Comparison of ENCODE assay signal across 26 cellular contexts in the genomic region with DNA sequence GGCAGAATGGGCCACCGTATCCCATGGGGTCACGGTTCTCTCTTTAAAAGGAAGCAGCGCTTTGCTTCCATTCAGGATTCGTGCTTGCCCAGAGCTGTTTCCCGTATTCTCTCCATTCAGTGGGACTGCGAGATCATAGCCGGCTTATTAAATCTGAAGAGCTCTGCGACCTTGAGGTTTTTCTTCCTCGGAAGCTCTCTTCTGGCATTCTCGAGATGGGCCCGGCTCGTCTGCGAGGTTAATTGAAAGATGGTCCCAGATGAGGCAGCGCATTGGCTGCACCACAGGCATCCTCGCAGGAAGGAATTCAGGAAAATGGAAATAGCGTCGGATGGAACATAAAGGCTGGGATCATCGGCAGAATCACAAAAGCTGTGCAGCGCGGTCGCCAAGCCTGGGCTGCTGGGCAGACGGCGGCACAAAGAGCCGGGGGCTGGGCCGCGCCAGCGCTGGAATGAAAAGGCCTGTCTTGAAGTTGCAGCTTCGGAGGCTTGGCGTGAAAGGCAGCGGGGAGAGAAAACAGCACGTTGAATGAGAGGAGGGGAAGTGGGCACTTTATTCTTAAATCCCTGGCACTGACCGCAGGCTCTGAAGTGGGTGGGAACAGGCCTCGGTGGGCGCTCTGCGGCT.
"Had no signal": no experiment of that assay in that cellular context is flagged by ENCODE, and none has a peak within 500 bp of the region (broad histone marks: within the 10 kb centered on the region; RNA-seq: fewer than 3 reads in every experiment).

No MANE protein-coding gene starts in this region.

- H2AFZ ChIP-seq: hepatocyte, parathyroid adenoma had no signal

- DNase-seq: cerebellar nuclear complex; dorsolateral prefrontal cortex; effector CD8-positive, alpha-beta T cell; foreskin keratinocyte; heart left ventricle; left cardiac atrium; left lung; mesenchymal stem cell; naive thymus-derived CD8-positive, alpha-beta T cell; nephron progenitor cell; stimulated activated CD4-positive, alpha-beta T cell treated with anti-CD3 and anti-CD28 coated beads, Interleukin-12 subunit alpha, Interleukin-12 subunit beta, amount 100 ng/mL, for 4 hours; stimulated activated CD4-positive, alpha-beta T cell treated with anti-CD3 and anti-CD28 coated beads, Interleukin-1b, Interleukin-23, amount 100 ng/mL, for 48 hours; stimulated activated CD4-positive, alpha-beta T cell treated with anti-CD3 and anti-CD28 coated beads, Interleukin-4, amount 100 ng/mL, for 1 hour; stimulated activated naive CD4-positive, alpha-beta T cell treated with Interleukin-2 at 50 U/mL for 16 hours; stomach; thyroid gland; trophoblast cell had no signal

- H3K4me2 ChIP-seq: hepatocyte, smooth muscle cell had no signal

- H3K4me1 Mint-ChIP-seq: mesothelial cell of epicardium; stimulated activated effector memory CD8-positive, alpha-beta T cell treated with anti-CD3 and anti-CD28 coated beads, Interleukin-12 subunit alpha, Interleukin-12 subunit beta, amount 100 ng/mL, for 72 hours had no signal

- H3K27ac Mint-ChIP-seq: mesothelial cell of epicardium; naive thymus-derived CD8-positive, alpha-beta T cell; nephron progenitor cell; progenitor cell of endocrine pancreas; stimulated activated effector memory CD8-positive, alpha-beta T cell treated with anti-CD3 and anti-CD28 coated beads, Interleukin-12 subunit alpha, Interleukin-12 subunit beta, amount 100 ng/mL, for 72 hours had no signal

- H3K36me3 Mint-ChIP-seq: mesothelial cell of epicardium; naive thymus-derived CD8-positive, alpha-beta T cell; stimulated activated effector memory CD8-positive, alpha-beta T cell treated with anti-CD3 and anti-CD28 coated beads, Interleukin-12 subunit alpha, Interleukin-12 subunit beta, amount 100 ng/mL, for 72 hours had no signal

- H3K27me3 ChIP-seq: foreskin keratinocyte, heart left ventricle, hepatocyte, left lung, stomach, thyroid gland had no signal

- H3K9ac ChIP-seq: parathyroid adenoma had no signal

- H3K27ac ChIP-seq: dorsolateral prefrontal cortex, esophagus muscularis mucosa, foreskin keratinocyte, gastroesophageal sphincter, heart left ventricle, hepatocyte, left lung, parathyroid adenoma, stomach, thyroid gland had no signal

- H3K9me3 ChIP-seq: esophagus muscularis mucosa, heart left ventricle, left lung, stomach, thyroid gland had no signal

- H3K36me3 ChIP-seq: esophagus muscularis mucosa, gastroesophageal sphincter, heart left ventricle, left lung, stomach, thyroid gland had no signal

- H3K4me3 Mint-ChIP-seq: mesothelial cell of epicardium; naive thymus-derived CD8-positive, alpha-beta T cell; nephron progenitor cell; stimulated activated effector memory CD8-positive, alpha-beta T cell treated with anti-CD3 and anti-CD28 coated beads, Interleukin-12 subunit alpha, Interleukin-12 subunit beta, amount 100 ng/mL, for 72 hours had no signal

- H3K9me3 Mint-ChIP-seq: mesothelial cell of epicardium, nephron progenitor cell had no signal

- H3K4me1 ChIP-seq: esophagus muscularis mucosa, foreskin keratinocyte, gastroesophageal sphincter, heart left ventricle, left lung, parathyroid adenoma, stomach, thyroid gland had no signal

- ATAC-seq: foreskin keratinocyte; gastroesophageal sphincter; heart left ventricle; left cardiac atrium; left lung; naive thymus-derived CD8-positive, alpha-beta T cell; sciatic nerve; stimulated activated effector memory CD8-positive, alpha-beta T cell treated with anti-CD3 and anti-CD28 coated beads, Interleukin-12 subunit alpha, Interleukin-12 subunit beta, amount 100 ng/mL, for 72 hours had no signal

- H3K4me3 ChIP-seq: esophagus muscularis mucosa, gastroesophageal sphincter, heart left ventricle, hepatocyte, left lung, smooth muscle cell, stomach, thyroid gland had no signal

- H3K79me2 ChIP-seq: hepatocyte, parathyroid adenoma had no signal
